ENCODE assay signal across 12 cellular contexts in genomic region chr9:38039090-38039906, GRCh38. TPM values are rescaled to one million over a fixed set of nuclear protein-coding genes. Genes with fewer than 3 reads are reported as not detected.
A peak's percentile ranks its signal among the peaks of the same experiment; 100 is the strongest.
DNase-seq lines count a peak whose midpoint lies in the region; ATAC-seq and TF ChIP-seq lines count a peak whose summit lies in the region.
"Had no signal": no experiment of that assay in that cellular context is flagged by ENCODE, and none has a peak within 500 bp of the region (broad histone marks: within the 10 kb centered on the region; RNA-seq: fewer than 3 reads in every experiment).

No MANE protein-coding gene starts in this region.

- TF ChIP-seq CTCF in SK-N-SH (IDR thresholded peaks at IDR 0.05) (no peak), fibroblast of the aortic adventitia (IDR thresholded peaks at IDR 0.05; ENCODE audit: insufficient read depth, low read length) (no peak)

- H3K9me3 ChIP-seq in SK-N-SH: no peaks in the 10 kb centered on the region
- H3K9me3 ChIP-seq: gastrocnemius medialis had no signal

- H3K36me3 ChIP-seq in H7 (replicated peaks; ENCODE audit: control insufficient read depth, insufficient read depth, low read length): no peaks in the 10 kb centered on the region
- H3K36me3 ChIP-seq in SK-N-SH (replicated peaks in 1 of 2; ENCODE audit: control insufficient read depth in 1 of 2, insufficient read depth in 2 of 2, low read length in 1 of 2): no peaks in the 10 kb centered on the region
- H3K36me3 ChIP-seq: gastrocnemius medialis had no signal

- H2AFZ ChIP-seq in SK-N-SH (ENCODE audit: low read depth): peak overlapping the region; percentile 38; the same call in 1 of the 2 replicates

- ATAC-seq in sciatic nerve: peak; percentile 16
- ATAC-seq: gastrocnemius medialis had no signal

- 0 out of 2 replicates have a peak, but pooled peaks have one; percentile 1 for TF ChIP-seq RAD21 in SK-N-SH (IDR thresholded peaks at IDR 0.05; ENCODE audit: low read length)

- peak; percentile 44 for DNase-seq in H7
- DNase-seq in SK-N-SH: peak; percentile 53
- DNase-seq in fibroblast of the aortic adventitia (ENCODE audit: low read depth): peak; percentile 80
- no peak for DNase-seq in sciatic nerve (ENCODE audit: low spot score)
- DNase-seq in SW 1271 (lab: John Stamatoyannopoulos, UW): no peak
- no peak for DNase-seq in cortex of kidney (lab: John Stamatoyannopoulos, UW)
- no peak for DNase-seq in NCI-H774 (lab: John Stamatoyannopoulos, UW)
- DNase-seq in central memory CD4-positive, alpha-beta T cell: no peak
- DNase-seq: activated B cell treated with CpG ODN at 0.5 μM for 24 hours; activated naive CD4-positive, alpha-beta T cell treated with Interleukin-2 at 50 U/mL for 16 hours; gastrocnemius medialis; naive B cell had no signal

- CTCF ChIA-PET in SK-N-SH (lab: Yijun Ruan, JAX): interaction anchor here (0.7 to 1.7 kb wide), 9 partner anchors 11 to 126 kb away, joined by 3 to 7 read pairs (median 3); partner anchors contain the start of gene SHB

- H3K79me2 ChIP-seq in SK-N-SH (ENCODE audit: insufficient read depth): peaks cover 99% of the 10 kb centered on the region

- H3K4me1 ChIP-seq in SK-N-SH (ENCODE audit: control insufficient read depth in 1 of 2, insufficient read depth in 2 of 2, low read depth in 1 of 2, low read length in 1 of 2): peaks cover 64 to 66% of the 10 kb centered on the region in 2 experiments

- H3K27ac ChIP-seq in SK-N-SH (ENCODE audit: low read depth in 2 of 2, low read length in 1 of 2): peak overlapping the region; percentile 88 to 97
- H3K27ac ChIP-seq: gastrocnemius medialis had no signal

- H4K20me1 ChIP-seq in SK-N-SH (ENCODE audit: insufficient read depth): 0 out of 2 replicates have a peak, but pooled peaks cover 6% of the 10 kb centered on the region

- intact Hi-C loops in sciatic nerve (cut with DNase I): no loop called here

- H3F3A ChIP-seq in SK-N-SH (replicated peaks; ENCODE audit: insufficient read depth): peaks cover 39% of the 10 kb centered on the region

- WGBS in SK-N-SH (ENCODE audit: low lambda C conversion rate): 47% methylated on average over 16 of the region's 16 CpGs

- TF ChIP-seq EP300 in SK-N-SH (IDR thresholded peaks at IDR 0.05; ENCODE audit: borderline replicate concordance in 1 of 2, low read depth in 1 of 2, low read length in 1 of 2): peak in 1 of 2 experiments; percentile 14; a peak in 1 of 4 replicates

- H3K9me2 ChIP-seq in SK-N-SH: no peaks in the 10 kb centered on the region

- POLR2A ChIA-PET in SK-N-SH (lab: Yijun Ruan, JAX): no interaction called here

- peak overlapping the region; percentile 71 for H3K4me2 ChIP-seq in SK-N-SH

- H3K27me3 ChIP-seq in H7 (ENCODE audit: control insufficient read depth, insufficient read depth, low read length) (no peaks in the 10 kb centered on the region), SK-N-SH (ENCODE audit: insufficient read depth) (no peaks in the 10 kb centered on the region)
- H3K27me3 ChIP-seq: gastrocnemius medialis had no signal

- H3K4me3 ChIP-seq in H7 (ENCODE audit: insufficient read depth, low read depth, low read length): no peak overlapping the region
- no peak overlapping the region for H3K4me3 ChIP-seq in SK-N-SH (ENCODE audit: low read depth in 2 of 2, low read length in 1 of 2)
- no peak overlapping the region for H3K4me3 ChIP-seq in fibroblast of the aortic adventitia (ENCODE audit: low read depth, low read length)
- H3K4me3 ChIP-seq: gastrocnemius medialis had no signal

- H3K9ac ChIP-seq in SK-N-SH: peak overlapping the region; percentile 66; the same call in 1 of the 2 replicates

TF ChIP-seq in SK-N-SH, 30 proteins besides CTCF, POLR2A, EP300 and RAD21:
- TF ChIP-seq JUND (IDR thresholded peaks at IDR 0.05) (0 out of 2 replicates have a peak, but pooled peaks have one; percentile 26), FOXJ3 (CRISPR knock-in tag; IDR thresholded peaks at IDR 0.05) (no peak), USF1 (IDR thresholded peaks at IDR 0.05; ENCODE audit: borderline replicate concordance, low read depth) (no peak), PBX3 (IDR thresholded peaks at IDR 0.05) (peak; percentile 61; the same call in 1 of the 2 replicates), IRF3 (IDR thresholded peaks at IDR 0.05; ENCODE audit: low read depth, low read length) (no peak), CHD2 (IDR thresholded peaks at IDR 0.05; ENCODE audit: low read length, partially characterized antibody) (no peak), GATA2 (CRISPR knock-in tag; IDR thresholded peaks at IDR 0.05) (no peak; the same call in 1 of the 2 replicates), FOSL2 (IDR thresholded peaks at IDR 0.05; ENCODE audit: borderline replicate concordance, low read depth) (peak; percentile 32; the same call in 1 of the 2 replicates)

RNA-seq across cellular contexts. Expression of gene SHB, which starts 29.7 kb away (rescaled TPM):
- 11.6 and 18.0 TPM in 2 replicates for total RNA-seq in H7 (2014; rRNA removed; shearing (Covaris generic))
- polyA plus RNA-seq in SK-N-SH (2012; rRNA removed): 20.5 and 26.0 TPM in 2 replicates
- polyA plus RNA-seq in SK-N-SH (2012; cell fraction: cytosol; rRNA removed): 14.2 and 18.7 TPM in 2 replicates
- 21.7 and 22.0 TPM in 2 replicates for polyA plus RNA-seq in SK-N-SH (2012; cell fraction: nucleus; rRNA removed)
- total RNA-seq in fibroblast of the aortic adventitia (ENCODE audit: low replicate concordance) (4.5 and 26.5 TPM in 2 replicates), sciatic nerve (15.9 TPM)

Comparison
In these comparisons a context has a peak if more than half of its experiments do, and no peak if none do; other contexts are left out.
1. DNase-seq: peak in H7 (single experiment), SK-N-SH (single experiment) and fibroblast of the aortic adventitia (single experiment); none in sciatic nerve (single experiment), SW 1271 (0 of 2), cortex of kidney (single experiment), NCI-H774 (single experiment) and central memory CD4-positive, alpha-beta T cell (single experiment).